ENCODE assay signal across 8 cellular contexts in genomic region chr7:150406311-150406564, GRCh38. TPM values are rescaled to one million over a fixed set of nuclear protein-coding genes. Genes with fewer than 3 reads are reported as not detected.
DNase-seq lines count a peak whose midpoint lies in the region; ATAC-seq and TF ChIP-seq lines count a peak whose summit lies in the region.

No MANE protein-coding gene starts in this region.

- H3K4me1 ChIP-seq in DND-41 (ENCODE audit: insufficient read depth, low read length) (peaks cover 59% of the 10 kb centered on the region), OCI-LY7 (ENCODE audit: insufficient read depth, low read length, poor library complexity, severe bottlenecking) (peaks cover 40% of the 10 kb centered on the region), ovary (ENCODE audit: insufficient read depth) (peaks cover 12% of the 10 kb centered on the region)

- BruUV-seq in OCI-LY7 (replicated peaks; lab: Mats Ljungman, UMichigan), result no TSS peak

- H3K27me3 ChIP-seq in DND-41 (ENCODE audit: insufficient read depth, low read length, poor library complexity) (no peaks in the 10 kb centered on the region), ovary (no peaks in the 10 kb centered on the region)

- peak overlapping the region; percentile 99 for H3K9ac ChIP-seq in DND-41 (ENCODE audit: low read depth, low read length)

- no peaks in the 10 kb centered on the region for H3K9me2 ChIP-seq in OCI-LY7 (ENCODE audit: insufficient read depth, low read length)

- H2AFZ ChIP-seq in DND-41 (ENCODE audit: low read depth, low read length) (peak overlapping the region; percentile 72; the same call in 1 of the 2 replicates), OCI-LY7 (ENCODE audit: low read length) (peak overlapping the region; percentile 87; the same call in 1 of the 2 replicates)

- H3K4me2 ChIP-seq in DND-41 (ENCODE audit: insufficient read depth, low read length) (peak overlapping the region; percentile 85), OCI-LY7 (ENCODE audit: low read length) (peak overlapping the region; percentile 96)

- peak overlapping the region; percentile 95 for H3K27ac ChIP-seq in DND-41 (ENCODE audit: low read length)
- peak overlapping the region; percentile 89 for H3K27ac ChIP-seq in OCI-LY7 (ENCODE audit: low read depth, low read length, poor library complexity, severe bottlenecking)
- H3K27ac ChIP-seq in ovary, result peak overlapping the region in 1 of 2 donors; percentile 90

- peaks cover 71% of the 10 kb centered on the region for H3K79me2 ChIP-seq in DND-41 (ENCODE audit: insufficient read depth, low read length)
- no peaks in the 10 kb centered on the region; the same call in 1 of the 2 replicates for H3K79me2 ChIP-seq in OCI-LY7 (ENCODE audit: insufficient read depth, low read depth, low read length)

- POLR2A ChIA-PET in OCI-LY7 (lab: Charles Lee), result interaction anchor here (0.8 to 3.2 kb wide), 9 partner anchors 24 to 570 kb away, joined by 3 to 20 read pairs (median 9); partner anchors contain the start of gene REPIN1

- intact Hi-C loops in OCI-LY7 (cut with micrococcal nuclease; ENCODE audit: unreplicated experiment), result loop anchor here (2.0 kb wide), 1 partner anchor 37 kb away; the partner anchor contains the start of gene REPIN1
- intact Hi-C loops in ovary (cut with DNase I), result loop anchor here in 1 of 4 donors (10.0 kb wide), 1 partner anchor 531 kb away; the partner anchor contains the start of gene ATP6V0E2

- H3K36me3 ChIP-seq in DND-41 (ENCODE audit: insufficient read depth, low read length) (peaks cover 38% of the 10 kb centered on the region), OCI-LY7 (ENCODE audit: insufficient read depth, low read length) (peaks cover 10% of the 10 kb centered on the region), ovary (no peaks in the 10 kb centered on the region)

- H4K20me1 ChIP-seq in DND-41 (ENCODE audit: insufficient read depth, low read length) (no peaks in the 10 kb centered on the region; the same call in 1 of the 2 replicates), OCI-LY7 (ENCODE audit: insufficient read depth, low read length) (no peaks in the 10 kb centered on the region)

- TF ChIP-seq CTCF in DND-41 (IDR thresholded peaks at IDR 0.05; ENCODE audit: borderline replicate concordance, extremely low read depth, low read length, poor library complexity, severe bottlenecking) (no peak), OCI-LY7 (conservative IDR thresholded peaks at IDR 0.05; ENCODE audit: low read length) (no peak), epithelial cell of esophagus (IDR thresholded peaks at IDR 0.05; ENCODE audit: insufficient read depth, low read depth, low read length, missing control alignments) (no peak), ovary (IDR thresholded peaks at IDR 0.05) (no peak)

- H3K4me3 ChIP-seq in DND-41 (ENCODE audit: low read depth in 1 of 2, low read length in 2 of 2) (peak overlapping the region; percentile 75 to 83), OCI-LY7 (ENCODE audit: low read depth, low read length, poor library complexity, severe bottlenecking) (peak overlapping the region; percentile 80), epithelial cell of esophagus (ENCODE audit: low read length) (peak overlapping the region; percentile 62), ovary (peak overlapping the region; percentile 62)

- peak; percentile 18 for ATAC-seq in DND-41 (ENCODE audit: insufficient read depth, low read depth)
- ATAC-seq in GM21381 (IDR thresholded peaks at IDR 0.05; ENCODE audit: unreplicated experiment), result no peak
- ATAC-seq in HG02798 (IDR thresholded peaks at IDR 0.05; ENCODE audit: poor library complexity, unreplicated experiment), result no peak
- ATAC-seq in HG02981 (IDR thresholded peaks at IDR 0.05; ENCODE audit: unreplicated experiment), result no peak

- DNase-seq in DND-41 (peak; percentile 63), OCI-LY7 (ENCODE audit: low spot score) (peak; percentile 27), epithelial cell of esophagus (ENCODE audit: low read depth) (no peak), ovary (peak in 1 of 5 donors; percentile 19), SKM-1 (lab: John Stamatoyannopoulos, UW; ENCODE audit: unreplicated experiment) (no peak)

- WGBS in ovary, 3 donors, result 12 to 18% (median 13%) methylated on average over 2 of the region's 2 CpGs

- CTCF ChIA-PET in OCI-LY7 (lab: Charles Lee; ENCODE audit: unreplicated experiment), result interaction anchor here (0.7 kb wide), 1 partner anchor 66 kb away, joined by 4 read pairs; no protein-coding TSS in a partner anchor

- no peak for TF ChIP-seq POLR2A in ovary (IDR thresholded peaks at IDR 0.05)

- no peak for TF ChIP-seq EP300 in ovary (IDR thresholded peaks at IDR 0.05)

- no peaks in the 10 kb centered on the region for H3K9me3 ChIP-seq in DND-41 (ENCODE audit: insufficient read depth, low read length, severe bottlenecking)
- no peaks in the 10 kb centered on the region for H3K9me3 ChIP-seq in OCI-LY7 (ENCODE audit: low read length)
- H3K9me3 ChIP-seq in ovary, result no peaks in the 10 kb centered on the region

RNA-seq across cellular contexts. Expression of gene ZNF775, which starts 27.1 kb away (rescaled TPM):
- total RNA-seq in OCI-LY7 (2014; rRNA removed; shearing (Covaris generic)), result 4.7 and 5.5 TPM in 2 replicates
- total RNA-seq in OCI-LY7 (2022) (6.5 and 7.7 TPM in 2 replicates), ovary (10 to 100 TPM in 5 of 7 donors, 1 to 10 TPM in 2; 5.5 to 13.9 (median 10.9) TPM)
- 10 to 100 TPM in 1 of 2 donors, under 1 TPM in 1; 0.28 to 11.2 TPM for polyA plus RNA-seq in ovary

RNA-seq across cellular contexts. Expression of gene REPIN1, which starts 37.6 kb away (rescaled TPM):
- total RNA-seq in OCI-LY7 (2014; rRNA removed; shearing (Covaris generic)), result 36.9 and 46.2 TPM in 2 replicates
- total RNA-seq in OCI-LY7 (2022), result 19.0 and 21.7 TPM in 2 replicates
- 10 to 100 TPM; 43.9 to 92.0 (median 74.2) TPM for total RNA-seq in ovary
- 10 to 100 TPM; 21.6 to 50.0 TPM for polyA plus RNA-seq in ovary

RNA-seq across cellular contexts. Expression of gene GIMAP8, which starts 44.2 kb away (rescaled TPM):
- not detected in 2 replicates for total RNA-seq in OCI-LY7 (2014; rRNA removed; shearing (Covaris generic))
- total RNA-seq in OCI-LY7 (2022), result not detected in 2 replicates
- 10 to 100 TPM in 1 of 7 donors, 1 to 10 TPM in 6; 2.1 to 10.3 (median 5.5) TPM for total RNA-seq in ovary
- 10 to 100 TPM; 12.2 to 22.8 TPM for polyA plus RNA-seq in ovary

Comparison
In these comparisons a context has a peak if more than half of its experiments do, and no peak if none do; other contexts are left out.
1. DNase-seq: peak in DND-41 (single experiment) and OCI-LY7 (single experiment); none in epithelial cell of esophagus (single experiment) and SKM-1 (single experiment).
2. Peak in every context shown above with its lines, with median percentiles within 50 percentile points of each other: H3K4me3 ChIP-seq.